ENCODE assay signal across 15 cellular contexts in genomic region chr19:5273782-5274181, GRCh38.
DNase-seq lines count a peak whose midpoint lies in the region; ATAC-seq, FAIRE-seq and TF ChIP-seq lines count a peak whose summit lies in the region.
"Had no signal": no experiment of that assay in that cellular context is flagged by ENCODE, and none has a peak within 500 bp of the region (broad histone marks: within the 10 kb centered on the region; RNA-seq: fewer than 3 reads in every experiment).

No MANE protein-coding gene starts in this region.

- peaks cover 0 to 5% (median 0%) of the 10 kb centered on the region in 12 donors for H3K4me1 ChIP-seq in heart left ventricle
- peaks cover 0 to 7% of the 10 kb centered on the region in 2 experiments; a peak in 2 of 5 replicates for H3K4me1 ChIP-seq in K562 (replicated peaks in 1 of 2; ENCODE audit: control insufficient read depth in 2 of 2, insufficient read depth in 2 of 2, low read length in 2 of 2)
- H3K4me1 ChIP-seq in trophoblast cell (ENCODE audit: control insufficient read depth in 1 of 2, insufficient read depth in 2 of 2, low read length in 2 of 2) = no peaks in the 10 kb centered on the region

- POLR2A ChIA-PET in K562 (lab: Yijun Ruan, JAX) = no interaction called here

- H3K79me2 ChIP-seq in K562 (ENCODE audit: control insufficient read depth, insufficient read depth, low read length) (no peaks in the 10 kb centered on the region), trophoblast cell (ENCODE audit: control insufficient read depth, insufficient read depth, low read length, poor library complexity) (no peaks in the 10 kb centered on the region)

- no peak for FAIRE-seq in K562 (lab: Jason Lieb, UNC)

- H3K4me3 ChIP-seq in heart left ventricle (no peak overlapping the region), K562 (no peak overlapping the region), trophoblast cell (ENCODE audit: low read depth, low read length) (peak overlapping the region; percentile 5)
- H3K4me3 ChIP-seq: BLaER1 had no signal

- H3K18ac ChIP-seq in trophoblast cell (ENCODE audit: low read length) = no peak overlapping the region

- peaks cover 0 to 42% (median 18%) of the 10 kb centered on the region in 9 donors for H3K36me3 ChIP-seq in heart left ventricle
- H3K36me3 ChIP-seq in K562 (ENCODE audit: control insufficient read depth, insufficient read depth, low read length) = peaks cover 24% of the 10 kb centered on the region; the same call in 2 of the 3 replicates
- peaks cover 13 to 16% of the 10 kb centered on the region in 2 experiments for H3K36me3 ChIP-seq in trophoblast cell (ENCODE audit: control insufficient read depth in 1 of 2, insufficient read depth in 2 of 2, low read length in 2 of 2)

- H3K4me2 ChIP-seq in K562 (ENCODE audit: insufficient read depth, low read length) (no peak overlapping the region), trophoblast cell (ENCODE audit: low read length) (no peak overlapping the region)
- H3K4me2 ChIP-seq: BLaER1 had no signal

- no peak overlapping the region for H2BK12ac ChIP-seq in trophoblast cell (ENCODE audit: low read length)

- H2AFZ ChIP-seq in K562 (ENCODE audit: low read depth, low read length) = no peak overlapping the region
- H2AFZ ChIP-seq in trophoblast cell (ENCODE audit: insufficient read depth, low read length, poor library complexity) = no peak overlapping the region

- intact Hi-C loops in Right ventricle myocardium inferior (cut with DNase I) = no loop called here
- intact Hi-C loops in heart left ventricle (cut with DNase I) = no loop called here
- intact Hi-C loops in K562 (cut with micrococcal nuclease) = no loop called here

- H3K4ac ChIP-seq in trophoblast cell (ENCODE audit: low read depth, low read length) = no peak overlapping the region

- H3K9me3 ChIP-seq in heart left ventricle = no peaks in the 10 kb centered on the region
- H3K9me3 ChIP-seq in K562 (replicated peaks; ENCODE audit: control insufficient read depth, insufficient read depth, low read depth, low read length) = no peaks in the 10 kb centered on the region
- H3K9me3 ChIP-seq in trophoblast cell (ENCODE audit: insufficient read depth, low read depth, low read length) = no peaks in the 10 kb centered on the region
- H3K9me3 ChIP-seq: BLaER1 had no signal

- H4K20me1 ChIP-seq in K562 (replicated peaks; ENCODE audit: control insufficient read depth, insufficient read depth, low read length) = peaks cover 3% of the 10 kb centered on the region; the same call in 1 of the 2 replicates
- H4K20me1 ChIP-seq: BLaER1 had no signal

- TF ChIP-seq POLR2A in heart left ventricle (IDR thresholded peaks at IDR 0.05) (no peak), K562 (conservative IDR thresholded peaks at IDR 0.05) (no peak)

- no peaks in the 10 kb centered on the region for H3K9me1 ChIP-seq in K562 (ENCODE audit: control insufficient read depth, insufficient read depth, low read length)

- in situ Hi-C loops in K562 (cut with MboI) = no loop called here

- no peak overlapping the region for H4K91ac ChIP-seq in trophoblast cell (ENCODE audit: low read depth, low read length)

- no peak for TF ChIP-seq CTCF in heart left ventricle (IDR thresholded peaks at IDR 0.05)
- TF ChIP-seq CTCF in K562 (IDR thresholded peaks at IDR 0.05 in 2 of 3, conservative IDR thresholded peaks at IDR 0.05 in 1 of 3; ENCODE audit: insufficient read depth in 2 of 3, low read depth in 1 of 3, low read length in 3 of 3) = no peak

- ATAC-seq in Right ventricle myocardium inferior (peak; percentile 10), heart left ventricle (no peak), K562 (no peak), esophagus mucosa (peak; percentile 82), HG02973 (IDR thresholded peaks at IDR 0.05; ENCODE audit: unreplicated experiment) (no peak)

- WGBS in heart left ventricle, 4 donors = 92 to 96% (median 95%) methylated on average over 6 to 7 of the region's 7 CpGs
- 87% methylated on average over 7 of the region's 7 CpGs for WGBS in K562 (ENCODE audit: insufficient coverage, low coverage, missing lambda C conversion rate)
- WGBS in trophoblast cell (ENCODE audit: extremely low coverage, insufficient coverage, insufficient read length) = no CpG with 5 or more reads among the region's 7 CpGs

- H3K27me3 ChIP-seq in heart left ventricle (no peaks in the 10 kb centered on the region), K562 (ENCODE audit: control insufficient read depth in 2 of 2, insufficient read depth in 2 of 2, low read length in 2 of 2) (no peaks in the 10 kb centered on the region), trophoblast cell (ENCODE audit: insufficient read depth, low read length) (no peaks in the 10 kb centered on the region)
- H3K27me3 ChIP-seq: BLaER1 had no signal

- H4K8ac ChIP-seq in trophoblast cell (ENCODE audit: low read depth, low read length) = no peak overlapping the region

- H2AK5ac ChIP-seq in trophoblast cell (ENCODE audit: low read length) = no peak overlapping the region

- H3K27ac ChIP-seq in heart left ventricle (no peak overlapping the region), K562 (ENCODE audit: extremely low read depth, low read depth, low read length) (no peak overlapping the region), trophoblast cell (ENCODE audit: low read depth, low read length) (no peak overlapping the region)
- H3K27ac ChIP-seq: 22Rv1, BLaER1 had no signal

- no peak overlapping the region for H3K23ac ChIP-seq in trophoblast cell (ENCODE audit: low read length)

- BruUV-seq in K562 (replicated peaks; lab: Mats Ljungman, UMichigan) = no TSS peak

- CTCF ChIA-PET in K562 (lab: Yijun Ruan, JAX; ENCODE audit: low intra/inter-chr PET ratio) = no interaction called here

- no peaks in the 10 kb centered on the region for H3K79me1 ChIP-seq in trophoblast cell (ENCODE audit: low read length)

- no peak overlapping the region for H2BK120ac ChIP-seq in trophoblast cell (ENCODE audit: insufficient read depth, low read length, poor library complexity)

- H2BK5ac ChIP-seq in trophoblast cell (ENCODE audit: low read depth, low read length, poor library complexity) = no peak overlapping the region

- H3K9ac ChIP-seq in K562 (ENCODE audit: insufficient read depth in 1 of 2, low read depth in 2 of 2, low read length in 2 of 2) (peak overlapping the region in 1 of 2 experiments; percentile 35; a peak in 2 of 4 replicates), trophoblast cell (ENCODE audit: low read length) (no peak overlapping the region)
- H3K9ac ChIP-seq: BLaER1 had no signal

- TF ChIP-seq RAD21 in K562 (CRISPR knock-in tag; conservative IDR thresholded peaks at IDR 0.05 in 1 of 2, IDR thresholded peaks at IDR 0.05 in 1 of 2) = no peak

- no peak for DNase-seq in Right ventricle myocardium inferior (ENCODE audit: missing footprints)
- DNase-seq in heart left ventricle = no peak
- no peak for DNase-seq in K562 (ENCODE audit: extremely low read depth in 1 of 4, low spot score in 3 of 4)
- no peak for DNase-seq in trophoblast cell
- DNase-seq in NCI-H146 treated with DMSO at 0.1 percent for 48 hours (lab: John Stamatoyannopoulos, UW; ENCODE audit: unreplicated experiment) = no peak
- DNase-seq in SW 1271 (lab: John Stamatoyannopoulos, UW) = no peak
- DNase-seq: CD4-positive, alpha-beta memory T cell; DMS79 treated with DMSO at 0.1 percent for 48 hours; GF-D8; GOT3; H7 had no signal

- no peak overlapping the region for H3K14ac ChIP-seq in trophoblast cell (ENCODE audit: low read length)

- no peak for TF ChIP-seq EP300 in K562 (IDR thresholded peaks at IDR 0.05; ENCODE audit: low read length)

- H4K12ac ChIP-seq in trophoblast cell (ENCODE audit: low read depth, low read length) = no peak overlapping the region

TF ChIP-seq in K562, 482 proteins besides CTCF, POLR2A, EP300 and RAD21 (continues in another document):
- TF ChIP-seq THRB (CRISPR knock-in tag; conservative IDR thresholded peaks at IDR 0.05) = no peak
- TF ChIP-seq ATF1 (CRISPR knock-in tag; IDR thresholded peaks at IDR 0.05) = no peak
- TF ChIP-seq ATF1 (tag; IDR thresholded peaks at IDR 0.05) = no peak
- no peak for TF ChIP-seq BDP1 (IDR thresholded peaks at IDR 0.05; ENCODE audit: insufficient read depth, insufficient read length)
- no peak for TF ChIP-seq CHD2 (IDR thresholded peaks at IDR 0.05; ENCODE audit: low read depth, low read length)
- TF ChIP-seq TAF9B (IDR thresholded peaks at IDR 0.05; ENCODE audit: partially characterized antibody) = no peak
- no peak for TF ChIP-seq ZNF518B (CRISPR knock-in tag; IDR thresholded peaks at IDR 0.05)

Comparison
In these comparisons a context has a peak if more than half of its experiments do, and no peak if none do; other contexts are left out.
1. ATAC-seq: peak in Right ventricle myocardium inferior (single experiment) and esophagus mucosa (single experiment); none in heart left ventricle (0 of 4), K562 (single experiment) and HG02973 (single experiment).